Comparison of ENCODE assay signal across 9 cellular contexts in genomic region chr2:213285404-213285803, GRCh38. TPM values are rescaled to one million over a fixed set of nuclear protein-coding genes. Genes with fewer than 3 reads are reported as not detected.
DNase-seq lines count a peak whose midpoint lies in the region; TF ChIP-seq lines count a peak whose summit lies in the region.
"Had no signal": no experiment of that assay in that cellular context is flagged by ENCODE, and none has a peak within 500 bp of the region (broad histone marks: within the 10 kb centered on the region; RNA-seq: fewer than 3 reads in every experiment).

No MANE protein-coding gene starts in this region.

- TF ChIP-seq CTCF in VCaP (conservative IDR thresholded peaks at IDR 0.05) (no peak), fibroblast of villous mesenchyme (IDR thresholded peaks at IDR 0.05; ENCODE audit: insufficient read depth, low read depth, low read length) (no peak), smooth muscle cell (IDR thresholded peaks at IDR 0.05; ENCODE audit: borderline replicate concordance, insufficient read depth, poor library complexity, severe bottlenecking) (no peak), ascending aorta (IDR thresholded peaks at IDR 0.05) (no peak)

- intact Hi-C loops in activated CD4-positive, alpha-beta T cell treated with anti-CD3 and anti-CD28 coated beads, Interleukin-2, amount 10 ng/mL, durations not matched to agents 24 days and 14 days (cut with micrococcal nuclease) = loop anchor here (2.0 to 10.0 kb wide), 2 partner anchors 35 to 1519 kb away; partner anchors contain the start of gene BARD1
- intact Hi-C loops in ascending aorta (cut with DNase I) = loop anchor here (2.0 kb wide), 1 partner anchor 1523 kb away; the partner anchor contains the start of gene BARD1

- H3K9me3 ChIP-seq in smooth muscle cell (replicated peaks; ENCODE audit: low read depth) (no peaks in the 10 kb centered on the region), ascending aorta (no peaks in the 10 kb centered on the region)

- peaks cover 4% of the 10 kb centered on the region for H4K20me1 ChIP-seq in smooth muscle cell (ENCODE audit: low read depth)

- H3K4me2 ChIP-seq in smooth muscle cell = peak overlapping the region; percentile 90

- no peak overlapping the region for H3K27ac Mint-ChIP-seq in activated CD4-positive, alpha-beta T cell treated with anti-CD3 and anti-CD28 coated beads, Interleukin-2, amount 10 ng/mL, durations not matched to agents 24 days and 14 days

- H3K27me3 ChIP-seq in smooth muscle cell (ENCODE audit: low read depth) (no peaks in the 10 kb centered on the region), ascending aorta (no peaks in the 10 kb centered on the region)

- H3K27me3 Mint-ChIP-seq in activated CD4-positive, alpha-beta T cell treated with anti-CD3 and anti-CD28 coated beads, Interleukin-2, amount 10 ng/mL, durations not matched to agents 24 days and 14 days = peaks cover 3% of the 10 kb centered on the region

- peak overlapping the region; percentile 47 for H3K4me3 Mint-ChIP-seq in activated CD4-positive, alpha-beta T cell treated with anti-CD3 and anti-CD28 coated beads, Interleukin-2, amount 10 ng/mL, durations not matched to agents 24 days and 14 days

- H3K36me3 Mint-ChIP-seq in activated CD4-positive, alpha-beta T cell treated with anti-CD3 and anti-CD28 coated beads, Interleukin-2, amount 10 ng/mL, durations not matched to agents 24 days and 14 days (ENCODE audit: low read depth) = no peaks in the 10 kb centered on the region

- H3K4me1 Mint-ChIP-seq in activated CD4-positive, alpha-beta T cell treated with anti-CD3 and anti-CD28 coated beads, Interleukin-2, amount 10 ng/mL, durations not matched to agents 24 days and 14 days = peaks cover 17% of the 10 kb centered on the region

- no peak for DNase-seq in activated CD4-positive, alpha-beta T cell treated with anti-CD3 and anti-CD28 coated beads, Interleukin-2, amount 10 ng/mL, durations not matched to agents 24 days and 14 days
- no peak for DNase-seq in activated CD4-positive, alpha-beta T cell treated with anti-CD3 and anti-CD28 coated beads for 48 hours
- DNase-seq in fibroblast of villous mesenchyme (ENCODE audit: low read depth) (no peak), smooth muscle cell (lab: John Stamatoyannopoulos, UW; ENCODE audit: unreplicated experiment) (no peak), hypothalamus (lab: John Stamatoyannopoulos, UW) (no peak), ascending aorta (ENCODE audit: low spot score in 2 of 2) (no peak)
- DNase-seq in stimulated activated naive CD4-positive, alpha-beta T cell (lab: John Stamatoyannopoulos, UW) = no peak
- DNase-seq: NCI-H1436 had no signal

- H3K79me2 ChIP-seq in smooth muscle cell (ENCODE audit: low read depth) = no peaks in the 10 kb centered on the region

- H3K4me3 ChIP-seq in fibroblast of villous mesenchyme (ENCODE audit: low read depth, low read length) = peak overlapping the region; percentile 86
- peak overlapping the region; percentile 90 for H3K4me3 ChIP-seq in smooth muscle cell
- peak overlapping the region in 1 of 2 donors; percentile 84 for H3K4me3 ChIP-seq in ascending aorta

- 82% methylated on average over 5 of the region's 5 CpGs for WGBS in smooth muscle cell (ENCODE audit: low lambda C conversion rate)

- H3F3A ChIP-seq in smooth muscle cell (ENCODE audit: low read depth) = no peaks in the 10 kb centered on the region

- H3K4me1 ChIP-seq in smooth muscle cell (ENCODE audit: low read depth) = peaks cover 22% of the 10 kb centered on the region
- peaks cover 0 to 5% of the 10 kb centered on the region in 2 donors for H3K4me1 ChIP-seq in ascending aorta

- H3K9me3 Mint-ChIP-seq in activated CD4-positive, alpha-beta T cell treated with anti-CD3 and anti-CD28 coated beads, Interleukin-2, amount 10 ng/mL, durations not matched to agents 24 days and 14 days = no peaks in the 10 kb centered on the region

- H3K27ac ChIP-seq in VCaP (peak overlapping the region; percentile 56), smooth muscle cell (ENCODE audit: low read depth) (no peak overlapping the region), ascending aorta (no peak overlapping the region)

- no peaks in the 10 kb centered on the region for H3K36me3 ChIP-seq in smooth muscle cell (ENCODE audit: low read depth)
- H3K36me3 ChIP-seq in ascending aorta = no peaks in the 10 kb centered on the region

- peak overlapping the region; percentile 92 for H3K9ac ChIP-seq in smooth muscle cell (ENCODE audit: low read depth)

- H2AFZ ChIP-seq in smooth muscle cell (ENCODE audit: low read depth) = peak overlapping the region; percentile 90

RNA-seq across cellular contexts. Expression of gene SPAG16, which starts 1.1 kb away (rescaled TPM):
- total RNA-seq in activated CD4-positive, alpha-beta T cell treated with anti-CD3 and anti-CD28 coated beads, Interleukin-2, amount 10 ng/mL, durations not matched to agents 24 days and 14 days = 6.8 and 7.2 TPM in 2 replicates
- total RNA-seq in fibroblast of villous mesenchyme = 38.3 and 56.1 TPM in 2 replicates
- total RNA-seq in smooth muscle cell = 40.6 and 51.4 TPM in 2 replicates
- polyA plus RNA-seq in smooth muscle cell = 32.1 and 32.6 TPM in 2 replicates
- 7.6 TPM for total RNA-seq in ascending aorta
